13 cellular contexts compared by ENCODE assay signal in the genomic region with DNA sequence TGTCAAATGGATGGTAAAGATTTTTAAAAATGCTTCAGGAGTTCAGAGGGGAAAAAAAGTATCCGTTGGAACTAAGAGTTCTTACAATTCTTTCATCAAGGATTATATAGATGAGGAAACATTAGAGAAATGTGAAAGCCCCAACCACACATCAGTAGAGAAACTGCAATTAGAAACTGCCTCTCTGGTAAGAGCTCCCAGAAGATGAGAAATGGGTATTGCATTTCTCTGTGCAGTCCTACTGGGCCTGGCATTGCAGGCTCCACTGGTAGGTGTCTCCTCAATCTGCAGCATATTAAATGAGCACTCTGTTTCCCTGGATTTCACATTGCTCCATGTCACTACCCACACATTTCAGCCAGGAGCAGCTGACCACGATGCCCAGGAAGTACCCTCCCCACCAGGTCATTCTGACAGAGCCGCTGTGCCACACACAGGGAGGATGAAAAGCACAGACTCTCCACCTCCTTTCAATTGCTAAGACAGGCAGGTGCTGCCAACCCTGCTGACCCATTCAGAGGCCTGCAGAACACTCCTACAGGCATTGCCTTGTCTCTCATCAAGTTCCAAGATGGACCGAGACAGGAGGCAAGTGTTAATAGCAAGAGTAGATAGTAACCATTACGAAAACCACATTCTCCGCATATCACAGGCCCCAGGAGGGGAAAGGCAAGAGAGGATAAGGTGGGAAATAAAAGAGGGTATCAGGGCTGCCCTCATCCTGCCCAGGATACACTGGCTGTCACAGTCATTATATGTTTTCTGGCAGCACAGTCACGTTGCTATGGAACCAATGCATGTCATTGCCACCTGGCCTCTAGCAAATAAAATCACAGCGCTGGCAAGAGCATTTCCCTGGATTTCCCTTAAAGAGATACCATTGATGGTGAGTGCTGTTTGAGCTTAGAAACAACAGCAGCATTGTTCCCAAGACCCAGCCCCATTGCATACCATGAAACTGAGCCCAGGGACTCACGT.
A peak's percentile ranks its signal among the peaks of the same experiment; 100 is the strongest.
DNase-seq lines count a peak whose midpoint lies in the region; ATAC-seq, FAIRE-seq and TF ChIP-seq lines count a peak whose summit lies in the region.
"Had no signal": no experiment of that assay in that cellular context is flagged by ENCODE, and none has a peak within 500 bp of the region (broad histone marks: within the 10 kb centered on the region; RNA-seq: fewer than 3 reads in every experiment).

No MANE protein-coding gene starts in this region.

- no peak overlapping the region for H3K4me2 ChIP-seq in neural progenitor cell

- no peaks in the 10 kb centered on the region for H3K36me3 Mint-ChIP-seq in neural progenitor cell

- 41 to 50% methylated on average over 9 of the region's 9 CpGs for WGBS in body of pancreas, 2 donors

- DNase-seq in NCI-H146 treated with DMSO at 0.1 percent for 48 hours (lab: John Stamatoyannopoulos, UW; ENCODE audit: unreplicated experiment) (peak; percentile 5), body of pancreas (peak; percentile 41 to 80 (median 70)), neural progenitor cell (ENCODE audit: low spot score) (peak; percentile 10), frontal cortex (ENCODE audit: low spot score in 2 of 2) (no peak), NCI-H1092 (lab: John Stamatoyannopoulos, UW) (no peak), LoVo (ENCODE audit: low spot score) (no peak)
- DNase-seq: activated naive CD4-positive, alpha-beta T cell treated with anti-CD3 and anti-CD28 coated beads for 36 hours; NCI-H2171 treated with DMSO at 0.1 percent for 48 hours; sigmoid colon had no signal

- peak overlapping the region; percentile 68 for H3K27ac Mint-ChIP-seq in neural progenitor cell
- H3K27ac Mint-ChIP-seq: activated naive CD4-positive, alpha-beta T cell treated with anti-CD3 and anti-CD28 coated beads for 36 hours; dendritic cell treated with granulocyte-macrophage colony-stimulating factor and Interleukin-4, amounts not matched to agents 40 ng/mL and 50 ng/mL, for 4 days had no signal

- intact Hi-C loops in body of pancreas (cut with DNase I): no loop called here

- H3F3A ChIP-seq in neural progenitor cell (ENCODE audit: low read depth): no peaks in the 10 kb centered on the region

- peaks cover 9% of the 10 kb centered on the region for H3K4me1 ChIP-seq in body of pancreas
- H3K4me1 ChIP-seq in neural progenitor cell: peaks cover 7% of the 10 kb centered on the region

- no peak overlapping the region for H3K4me3 Mint-ChIP-seq in neural progenitor cell
- H3K4me3 Mint-ChIP-seq: activated naive CD4-positive, alpha-beta T cell treated with anti-CD3 and anti-CD28 coated beads for 36 hours; dendritic cell treated with granulocyte-macrophage colony-stimulating factor and Interleukin-4, amounts not matched to agents 40 ng/mL and 50 ng/mL, for 4 days had no signal

- H3K9me3 ChIP-seq in body of pancreas: no peaks in the 10 kb centered on the region
- no peaks in the 10 kb centered on the region for H3K9me3 ChIP-seq in neural progenitor cell (ENCODE audit: low read depth)
- H3K9me3 ChIP-seq: sigmoid colon, SJSA1 had no signal

- H3K27me3 ChIP-seq in body of pancreas: no peaks in the 10 kb centered on the region
- no peaks in the 10 kb centered on the region for H3K27me3 ChIP-seq in neural progenitor cell
- H3K27me3 ChIP-seq: sigmoid colon, SJSA1 had no signal

- FAIRE-seq in frontal cortex (lab: Jason Lieb, UNC): no peak
- FAIRE-seq: urothelium cell line had no signal

- H3K4me1 Mint-ChIP-seq in neural progenitor cell: peaks cover 11% of the 10 kb centered on the region

- TF ChIP-seq CTCF in body of pancreas (IDR thresholded peaks at IDR 0.05) (no peak), neural progenitor cell (IDR thresholded peaks at IDR 0.05) (no peak)

- no peaks in the 10 kb centered on the region for H4K20me1 ChIP-seq in neural progenitor cell (ENCODE audit: low read depth)

- H3K27me3 Mint-ChIP-seq in neural progenitor cell (ENCODE audit: insufficient read depth, low read depth): peaks cover 2% of the 10 kb centered on the region
- H3K27me3 Mint-ChIP-seq: dendritic cell treated with granulocyte-macrophage colony-stimulating factor and Interleukin-4, amounts not matched to agents 40 ng/mL and 50 ng/mL, for 4 days had no signal

- H3K4me3 ChIP-seq in body of pancreas: no peak overlapping the region
- no peak overlapping the region for H3K4me3 ChIP-seq in neural progenitor cell
- H3K4me3 ChIP-seq: sigmoid colon, SJSA1 had no signal

- H3K36me3 ChIP-seq in body of pancreas (replicated peaks in 1 of 2; ENCODE audit: insufficient read depth in 1 of 2, low read depth in 2 of 2) (no peaks in the 10 kb centered on the region), neural progenitor cell (no peaks in the 10 kb centered on the region)

- no peaks in the 10 kb centered on the region for H3K79me2 ChIP-seq in neural progenitor cell (ENCODE audit: low read depth)

- H3K27ac ChIP-seq in body of pancreas: no peak overlapping the region
- H3K27ac ChIP-seq in neural progenitor cell: no peak overlapping the region
- H3K27ac ChIP-seq: sigmoid colon, SJSA1 had no signal

- no peaks in the 10 kb centered on the region for H3K9me3 Mint-ChIP-seq in neural progenitor cell
- H3K9me3 Mint-ChIP-seq: activated naive CD4-positive, alpha-beta T cell treated with anti-CD3 and anti-CD28 coated beads for 36 hours; dendritic cell treated with granulocyte-macrophage colony-stimulating factor and Interleukin-4, amounts not matched to agents 40 ng/mL and 50 ng/mL, for 4 days had no signal

- TF ChIP-seq POLR2A in body of pancreas (IDR thresholded peaks at IDR 0.05): no peak

- peak; percentile 56 for ATAC-seq in GM18498 (IDR thresholded peaks at IDR 0.05; ENCODE audit: unreplicated experiment)
- ATAC-seq in body of pancreas: peak; percentile 87

- no peak overlapping the region for H3K9ac ChIP-seq in neural progenitor cell

- no peak overlapping the region for H2AFZ ChIP-seq in neural progenitor cell (replicated peaks)

Comparison
In these comparisons a context has a peak if more than half of its experiments do, and no peak if none do; other contexts are left out.
1. DNase-seq: peak in NCI-H146 treated with DMSO at 0.1 percent for 48 hours (single experiment), body of pancreas (4 of 4) and neural progenitor cell (single experiment); none in frontal cortex (0 of 2), NCI-H1092 (single experiment) and LoVo (single experiment).